Comparison of ENCODE assay signal across 1 cellular context in the genomic region with DNA sequence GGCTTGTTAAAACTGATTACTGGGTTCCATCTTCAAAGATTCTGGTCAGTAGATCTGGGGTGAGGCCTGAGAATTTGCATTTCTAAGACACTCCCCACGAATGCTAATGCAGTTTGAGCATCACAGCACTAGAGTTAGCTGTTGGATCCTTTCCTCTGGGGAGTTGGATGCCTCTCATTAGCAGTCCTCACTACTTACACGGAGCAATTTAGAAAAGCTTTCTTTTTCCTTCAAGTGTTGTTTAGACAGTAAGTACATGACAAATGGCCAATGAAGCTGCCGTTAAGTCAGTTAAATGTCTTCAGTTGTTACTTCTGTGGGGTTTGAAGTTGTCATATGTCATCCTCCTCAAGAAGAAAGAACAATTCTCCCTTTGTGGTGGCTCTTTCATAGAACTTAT.
TF ChIP-seq lines count a peak whose summit lies in the region.

No MANE protein-coding gene starts in this region.

TF ChIP-seq in GM23338, 12 proteins besides CTCF, POLR2A, EP300 and RAD21 (continued from another document):
- TF ChIP-seq, protein P1, sequence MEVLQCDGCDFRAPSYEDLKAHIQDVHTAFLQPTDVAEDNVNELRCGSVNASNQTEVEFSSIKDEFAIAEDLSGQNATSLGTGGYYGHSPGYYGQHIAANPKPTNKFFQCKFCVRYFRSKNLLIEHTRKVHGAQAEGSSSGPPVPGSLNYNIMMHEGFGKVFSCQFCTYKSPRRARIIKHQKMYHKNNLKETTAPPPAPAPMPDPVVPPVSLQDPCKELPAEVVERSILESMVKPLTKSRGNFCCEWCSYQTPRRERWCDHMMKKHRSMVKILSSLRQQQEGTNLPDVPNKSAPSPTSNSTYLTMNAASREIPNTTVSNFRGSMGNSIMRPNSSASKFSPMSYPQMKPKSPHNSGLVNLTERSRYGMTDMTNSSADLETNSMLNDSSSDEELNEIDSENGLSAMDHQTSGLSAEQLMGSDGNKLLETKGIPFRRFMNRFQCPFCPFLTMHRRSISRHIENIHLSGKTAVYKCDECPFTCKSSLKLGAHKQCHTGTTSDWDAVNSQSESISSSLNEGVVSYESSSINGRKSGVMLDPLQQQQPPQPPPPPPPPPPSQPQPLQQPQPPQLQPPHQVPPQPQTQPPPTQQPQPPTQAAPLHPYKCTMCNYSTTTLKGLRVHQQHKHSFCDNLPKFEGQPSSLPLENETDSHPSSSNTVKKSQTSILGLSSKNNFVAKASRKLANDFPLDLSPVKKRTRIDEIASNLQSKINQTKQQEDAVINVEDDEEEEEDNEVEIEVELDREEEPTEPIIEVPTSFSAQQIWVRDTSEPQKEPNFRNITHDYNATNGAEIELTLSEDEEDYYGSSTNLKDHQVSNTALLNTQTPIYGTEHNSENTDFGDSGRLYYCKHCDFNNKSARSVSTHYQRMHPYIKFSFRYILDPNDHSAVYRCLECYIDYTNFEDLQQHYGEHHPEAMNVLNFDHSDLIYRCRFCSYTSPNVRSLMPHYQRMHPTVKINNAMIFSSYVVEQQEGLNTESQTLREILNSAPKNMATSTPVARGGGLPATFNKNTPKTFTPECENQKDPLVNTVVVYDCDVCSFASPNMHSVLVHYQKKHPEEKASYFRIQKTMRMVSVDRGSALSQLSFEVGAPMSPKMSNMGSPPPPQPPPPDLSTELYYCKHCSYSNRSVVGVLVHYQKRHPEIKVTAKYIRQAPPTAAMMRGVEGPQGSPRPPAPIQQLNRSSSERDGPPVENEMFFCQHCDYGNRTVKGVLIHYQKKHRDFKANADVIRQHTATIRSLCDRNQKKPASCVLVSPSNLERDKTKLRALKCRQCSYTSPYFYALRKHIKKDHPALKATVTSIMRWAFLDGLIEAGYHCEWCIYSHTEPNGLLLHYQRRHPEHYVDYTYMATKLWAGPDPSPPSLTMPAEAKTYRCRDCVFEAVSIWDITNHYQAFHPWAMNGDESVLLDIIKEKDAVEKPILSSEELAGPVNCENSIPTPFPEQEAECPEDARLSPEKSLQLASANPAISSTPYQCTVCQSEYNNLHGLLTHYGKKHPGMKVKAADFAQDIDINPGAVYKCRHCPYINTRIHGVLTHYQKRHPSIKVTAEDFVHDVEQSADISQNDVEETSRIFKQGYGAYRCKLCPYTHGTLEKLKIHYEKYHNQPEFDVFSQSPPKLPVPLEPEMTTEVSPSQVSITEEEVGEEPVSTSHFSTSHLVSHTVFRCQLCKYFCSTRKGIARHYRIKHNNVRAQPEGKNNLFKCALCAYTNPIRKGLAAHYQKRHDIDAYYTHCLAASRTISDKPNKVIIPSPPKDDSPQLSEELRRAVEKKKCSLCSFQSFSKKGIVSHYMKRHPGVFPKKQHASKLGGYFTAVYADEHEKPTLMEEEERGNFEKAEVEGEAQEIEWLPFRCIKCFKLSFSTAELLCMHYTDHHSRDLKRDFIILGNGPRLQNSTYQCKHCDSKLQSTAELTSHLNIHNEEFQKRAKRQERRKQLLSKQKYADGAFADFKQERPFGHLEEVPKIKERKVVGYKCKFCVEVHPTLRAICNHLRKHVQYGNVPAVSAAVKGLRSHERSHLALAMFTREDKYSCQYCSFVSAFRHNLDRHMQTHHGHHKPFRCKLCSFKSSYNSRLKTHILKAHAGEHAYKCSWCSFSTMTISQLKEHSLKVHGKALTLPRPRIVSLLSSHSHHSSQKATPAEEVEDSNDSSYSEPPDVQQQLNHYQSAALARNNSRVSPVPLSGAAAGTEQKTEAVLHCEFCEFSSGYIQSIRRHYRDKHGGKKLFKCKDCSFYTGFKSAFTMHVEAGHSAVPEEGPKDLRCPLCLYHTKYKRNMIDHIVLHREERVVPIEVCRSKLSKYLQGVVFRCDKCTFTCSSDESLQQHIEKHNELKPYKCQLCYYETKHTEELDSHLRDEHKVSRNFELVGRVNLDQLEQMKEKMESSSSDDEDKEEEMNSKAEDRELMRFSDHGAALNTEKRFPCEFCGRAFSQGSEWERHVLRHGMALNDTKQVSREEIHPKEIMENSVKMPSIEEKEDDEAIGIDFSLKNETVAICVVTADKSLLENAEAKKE (CRISPR knock-in tag; IDR thresholded peaks at IDR 0.05): no peak
- TF ChIP-seq CREB1 (CRISPR knock-in tag; IDR thresholded peaks at IDR 0.05; ENCODE audit: low read depth) (no peak), EZH2phosphoT487 (IDR thresholded peaks at IDR 0.05; ENCODE audit: unreplicated experiment) (no peak), POLR2AphosphoS5 (IDR thresholded peaks at IDR 0.05; ENCODE audit: low read depth) (no peak), JUNB (IDR thresholded peaks at IDR 0.05; ENCODE audit: unreplicated experiment) (no peak), NANOG (IDR thresholded peaks at IDR 0.05; ENCODE audit: borderline replicate concordance) (no peak)
TF ChIP-seq in GM23338: peak in this region for 0.
